Comparison of ENCODE assay signal across 8 cellular contexts in the genomic region with DNA sequence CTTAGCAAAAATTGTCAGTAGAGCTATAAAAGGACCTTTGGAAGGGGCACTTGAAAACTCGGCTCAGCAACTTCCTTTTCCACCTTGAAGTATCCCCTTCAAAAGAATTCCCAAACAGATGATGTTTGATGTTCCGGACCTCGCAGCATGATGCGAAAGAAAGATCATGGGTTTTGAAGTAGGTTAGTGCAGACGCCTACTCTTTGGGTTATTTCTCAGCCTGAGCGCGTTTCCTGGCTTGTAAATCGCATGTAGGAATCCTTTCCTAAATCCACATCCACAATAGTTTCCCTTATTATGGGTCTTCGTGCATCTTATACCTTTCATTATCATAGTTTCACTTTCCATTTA. TPM values are rescaled to one million over a fixed set of nuclear protein-coding genes. Genes with fewer than 3 reads are reported as not detected.
DNase-seq lines count a peak whose midpoint lies in the region; ATAC-seq, FAIRE-seq and TF ChIP-seq lines count a peak whose summit lies in the region.

No MANE protein-coding gene starts in this region.

- H3K9me1 ChIP-seq in K562 (ENCODE audit: control insufficient read depth, insufficient read depth, low read length): no peaks in the 10 kb centered on the region

- 44 to 51% (median 48%) methylated on average over 9 of the region's 9 CpGs for WGBS in heart left ventricle, 4 donors
- whole genome bisulfite sequencing in K562 (ENCODE audit: insufficient coverage, low coverage, missing lambda C conversion rate): 68% methylated on average over 9 of the region's 9 CpGs

- H3K36me3 ChIP-seq in heart left ventricle (no peaks in the 10 kb centered on the region), K562 (ENCODE audit: control insufficient read depth, insufficient read depth, low read length) (peaks cover 7% of the 10 kb centered on the region; the same call in 1 of the 3 replicates), upper lobe of right lung (no peaks in the 10 kb centered on the region)

- no peaks in the 10 kb centered on the region for H4K20me1 ChIP-seq in K562 (replicated peaks; ENCODE audit: control insufficient read depth, insufficient read depth, low read length)

- in situ Hi-C loops in K562 (cut with MboI): no loop called here

- H3K27ac ChIP-seq in heart left ventricle (peak overlapping the region; percentile 66 to 94 (median 82)), K562 (ENCODE audit: extremely low read depth, low read depth, low read length) (peak overlapping the region; percentile 85), upper lobe of right lung (peak overlapping the region; percentile 89)

- no peaks in the 10 kb centered on the region for H3K9me3 Mint-ChIP-seq in memory B cell

- POLR2A ChIA-PET in K562 (lab: Yijun Ruan, JAX): no interaction called here

- TF ChIP-seq CTCF in heart left ventricle (IDR thresholded peaks at IDR 0.05) (no peak), K562 (IDR thresholded peaks at IDR 0.05 in 2 of 3, conservative IDR thresholded peaks at IDR 0.05 in 1 of 3; ENCODE audit: insufficient read depth in 2 of 3, low read depth in 1 of 3, low read length in 3 of 3) (no peak), upper lobe of right lung (IDR thresholded peaks at IDR 0.05) (no peak)

- H3K4me1 Mint-ChIP-seq in memory B cell: peaks cover 30% of the 10 kb centered on the region

- H3K27ac Mint-ChIP-seq in memory B cell: peak overlapping the region; percentile 96

- TSS peak; percentile 96 for BruUV-seq in K562 (replicated peaks; lab: Mats Ljungman, UMichigan)

- peak overlapping the region; percentile 61 to 97 (median 86) for H3K4me3 ChIP-seq in heart left ventricle
- H3K4me3 ChIP-seq in K562: peak overlapping the region; percentile 68
- H3K4me3 ChIP-seq in upper lobe of right lung: peak overlapping the region; percentile 97

- TF ChIP-seq RAD21 in K562 (CRISPR knock-in tag; conservative IDR thresholded peaks at IDR 0.05 in 1 of 2, IDR thresholded peaks at IDR 0.05 in 1 of 2): no peak

- H2AFZ ChIP-seq in K562 (ENCODE audit: low read depth, low read length): peak overlapping the region; percentile 94

- H3K36me3 Mint-ChIP-seq in memory B cell: peaks cover 4% of the 10 kb centered on the region

- no peaks in the 10 kb centered on the region for H3K9me3 ChIP-seq in heart left ventricle
- no peaks in the 10 kb centered on the region for H3K9me3 ChIP-seq in K562 (replicated peaks; ENCODE audit: control insufficient read depth, insufficient read depth, low read depth, low read length)
- no peaks in the 10 kb centered on the region for H3K9me3 ChIP-seq in upper lobe of right lung

- peak overlapping the region; percentile 93 for H3K4me3 Mint-ChIP-seq in memory B cell

- FAIRE-seq in K562 (lab: Jason Lieb, UNC): no peak

- CTCF ChIA-PET in K562 (lab: Yijun Ruan, JAX; ENCODE audit: low intra/inter-chr PET ratio): no interaction called here

- TF ChIP-seq POLR2A in heart left ventricle (IDR thresholded peaks at IDR 0.05): no peak
- no peak for TF ChIP-seq POLR2A in K562 (conservative IDR thresholded peaks at IDR 0.05)

- no peaks in the 10 kb centered on the region for H3K27me3 Mint-ChIP-seq in memory B cell

- no peaks in the 10 kb centered on the region for H3K27me3 ChIP-seq in heart left ventricle
- H3K27me3 ChIP-seq in K562 (ENCODE audit: control insufficient read depth in 2 of 2, insufficient read depth in 2 of 2, low read length in 2 of 2): no peaks in the 10 kb centered on the region
- H3K27me3 ChIP-seq in upper lobe of right lung: no peaks in the 10 kb centered on the region

- H3K4me2 ChIP-seq in K562 (ENCODE audit: insufficient read depth, low read length): peak overlapping the region; percentile 92

- intact Hi-C loops in heart left ventricle (cut with DNase I) (loop anchor here in 1 of 10 donors (5.0 kb wide), 1 partner anchor 869 kb away; the partner anchor contains the start of gene LTA4H), Right ventricle myocardium superior (cut with DNase I) (no loop called here), K562 (cut with micrococcal nuclease) (loop anchor here (10.0 kb wide), 1 partner anchor 1598 kb away; no protein-coding TSS in a partner anchor), upper lobe of right lung (cut with DNase I) (no loop called here)

- peak overlapping the region; percentile 86 to 92; a peak in 3 of 4 replicates for H3K9ac ChIP-seq in K562 (ENCODE audit: insufficient read depth in 1 of 2, low read depth in 2 of 2, low read length in 2 of 2)

- DNase-seq in heart left ventricle: no peak
- DNase-seq in Right ventricle myocardium superior: no peak
- no peak for DNase-seq in K562 (ENCODE audit: extremely low read depth in 1 of 4, low spot score in 3 of 4)
- no peak for DNase-seq in memory B cell (ENCODE audit: low spot score in 2 of 2)
- DNase-seq in upper lobe of right lung: no peak
- DNase-seq in Kasumi-1 (lab: John Stamatoyannopoulos, UW): no peak
- DNase-seq in EL: no peak

- ATAC-seq in heart left ventricle: no peak
- ATAC-seq in Right ventricle myocardium superior (ENCODE audit: poor library complexity): no peak
- ATAC-seq in K562: no peak
- no peak for ATAC-seq in memory B cell (ENCODE audit: low read depth)
- no peak for ATAC-seq in upper lobe of right lung
- ATAC-seq in GM21786 (IDR thresholded peaks at IDR 0.05; ENCODE audit: unreplicated experiment): no peak

- peaks cover 36% of the 10 kb centered on the region for H3K79me2 ChIP-seq in K562 (ENCODE audit: control insufficient read depth, insufficient read depth, low read length)

- H3K4me1 ChIP-seq in heart left ventricle (peaks cover 0 to 32% (median 9%) of the 10 kb centered on the region in 12 donors), K562 (replicated peaks in 1 of 2; ENCODE audit: control insufficient read depth in 2 of 2, insufficient read depth in 2 of 2, low read length in 2 of 2) (peaks cover 8 to 12% of the 10 kb centered on the region in 2 experiments; a peak in 4 of 5 replicates), upper lobe of right lung (peaks cover 10% of the 10 kb centered on the region)

- TF ChIP-seq EP300 in K562 (IDR thresholded peaks at IDR 0.05; ENCODE audit: low read length): no peak

TF ChIP-seq in K562, 482 proteins besides CTCF, POLR2A, EP300 and RAD21:
- TF ChIP-seq HDAC6 (IDR thresholded peaks at IDR 0.05; ENCODE audit: low read depth, low read length) (no peak), RBM15 (IDR thresholded peaks at IDR 0.05; ENCODE audit: insufficient read depth, low read length) (no peak), MEIS2 (IDR thresholded peaks at IDR 0.05; ENCODE audit: partially characterized antibody) (no peak), PHB (CRISPR knock-in tag; IDR thresholded peaks at IDR 0.05) (no peak), SREBF2 (CRISPR knock-in tag; IDR thresholded peaks at IDR 0.05) (no peak), ZFP36 (IDR thresholded peaks at IDR 0.05; ENCODE audit: low read depth, low read length, partially characterized antibody) (no peak), RBFOX2 (IDR thresholded peaks at IDR 0.05; ENCODE audit: low read depth, low read length) (no peak), SMAD2 (IDR thresholded peaks at IDR 0.05; ENCODE audit: low read depth, low read length) (no peak), ZNF778 (CRISPR knock-in tag; IDR thresholded peaks at IDR 0.05) (no peak), PML (IDR thresholded peaks at IDR 0.05; ENCODE audit: low read length) (no peak), BRF1 (IDR thresholded peaks at IDR 0.05; ENCODE audit: borderline replicate concordance, extremely low read depth, insufficient read length) (no peak)
- TF ChIP-seq, protein P1, sequence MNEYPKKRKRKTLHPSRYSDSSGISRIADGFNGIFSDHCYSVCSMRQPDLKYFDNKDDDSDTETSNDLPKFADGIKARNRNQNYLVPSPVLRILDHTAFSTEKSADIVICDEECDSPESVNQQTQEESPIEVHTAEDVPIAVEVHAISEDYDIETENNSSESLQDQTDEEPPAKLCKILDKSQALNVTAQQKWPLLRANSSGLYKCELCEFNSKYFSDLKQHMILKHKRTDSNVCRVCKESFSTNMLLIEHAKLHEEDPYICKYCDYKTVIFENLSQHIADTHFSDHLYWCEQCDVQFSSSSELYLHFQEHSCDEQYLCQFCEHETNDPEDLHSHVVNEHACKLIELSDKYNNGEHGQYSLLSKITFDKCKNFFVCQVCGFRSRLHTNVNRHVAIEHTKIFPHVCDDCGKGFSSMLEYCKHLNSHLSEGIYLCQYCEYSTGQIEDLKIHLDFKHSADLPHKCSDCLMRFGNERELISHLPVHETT (CRISPR knock-in tag; conservative IDR thresholded peaks at IDR 0.05 in 1 of 2, IDR thresholded peaks at IDR 0.05 in 1 of 2): no peak

RNA-seq across cellular contexts. Expression of gene NEDD1, which starts 0.6 kb away (rescaled TPM):
- total RNA-seq in heart left ventricle (10 to 100 TPM; 11.5 to 16.4 (median 13.2) TPM), Right ventricle myocardium superior (12.5 TPM), K562 (2014; rRNA removed) (10.0 and 14.6 TPM in 2 replicates), K562 (2014; rRNA removed; fragmentation: Illumina TruSeq; extraction: Trizol) (20.6 and 23.5 TPM in 2 replicates), K562 (2015; rRNA removed; fragmentation: Illumina TruSeq; extraction: Trizol) (18.2 and 23.4 TPM in 2 replicates), K562 (2021) (14.5 and 14.7 TPM in 2 replicates), upper lobe of right lung (17.8 TPM)
- polyA plus RNA-seq in heart left ventricle (10 to 100 TPM in 1 of 2 donors, 1 to 10 TPM in 1; 3.3 to 10.1 TPM), K562 (2011; rRNA removed) (22.8 and 29.3 TPM in 2 replicates), K562 (2014; fragmentation: Illumina TruSeq; extraction: Trizol) (14.9 and 17.5 TPM in 2 replicates), K562 (2014; fragmentation: Nextera tagmentation; extraction: Ambion mirVana) (10 to 100 TPM; 10.5 to 14.8 TPM), K562 (2014; rRNA removed) (7.5 and 9.3 TPM in 2 replicates)
- total RNA-seq in K562 (2011; cell fraction: chromatin; rRNA removed; ENCODE audit: low replicate concordance): 13.0 and 21.9 TPM in 2 replicates
- 4.7 and 7.5 TPM in 2 replicates for total RNA-seq in K562 (2011; cell fraction: nucleolus; rRNA removed)
- 9.5 and 10.0 TPM in 2 replicates for total RNA-seq in K562 (2011; cell fraction: nucleoplasm; rRNA removed)
- polyA plus RNA-seq in K562 (2011; cell fraction: cytosol; rRNA removed): 6.4 and 11.8 TPM in 2 replicates
- polyA plus RNA-seq in K562 (2011; cell fraction: nucleus; rRNA removed): 11.4 and 16.5 TPM in 2 replicates
- polyA plus RNA-seq in K562 (2012): 10.4 and 10.7 TPM in 2 replicates
- 58.8 TPM in 2 replicates for polyA minus RNA-seq in K562 (2011; rRNA and poly(A)+ RNA removed)
- 11.9 and 16.9 TPM in 2 replicates for polyA minus RNA-seq in K562 (2011; cell fraction: cytosol; rRNA and poly(A)+ RNA removed)
- 11.7 and 16.2 TPM in 2 replicates for polyA minus RNA-seq in K562 (2011; cell fraction: nucleus; rRNA and poly(A)+ RNA removed)
